ENCODE assay signal across 1 cellular context in the genomic region with DNA sequence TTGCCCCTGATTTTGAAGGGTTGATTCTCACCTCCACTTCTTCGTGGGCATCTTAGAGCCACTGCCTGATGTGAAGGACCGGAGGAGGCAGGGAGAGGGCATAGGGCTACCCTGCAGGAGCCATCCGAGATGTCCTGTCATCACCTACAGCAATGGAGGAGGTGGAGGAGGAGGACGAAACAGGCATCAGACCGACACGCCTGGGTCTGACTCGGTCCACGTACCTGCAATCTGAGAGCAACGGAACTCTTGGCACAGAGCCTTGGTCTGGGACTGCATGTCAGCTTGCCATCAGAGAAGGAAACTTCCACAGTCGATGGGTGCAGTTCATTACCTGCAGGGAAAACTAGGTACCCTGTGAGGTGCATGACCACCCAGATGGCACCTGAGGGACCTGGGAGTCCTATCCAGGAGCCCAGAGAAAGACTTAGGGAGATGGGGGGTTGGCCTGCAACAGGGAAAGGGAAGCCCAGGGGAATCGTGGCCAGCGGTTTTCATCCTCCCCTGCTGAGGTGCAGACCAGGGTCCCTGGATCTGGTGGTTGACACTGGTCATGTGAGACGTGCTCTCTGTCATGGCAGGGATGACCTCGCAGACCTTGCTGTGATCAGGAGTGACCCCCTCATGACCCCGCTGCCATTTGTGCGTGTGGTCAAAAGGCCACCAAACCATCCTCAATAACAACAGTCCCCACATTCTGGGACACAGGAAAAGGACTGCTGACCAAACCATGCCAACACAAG.
TF ChIP-seq lines count a peak whose summit lies in the region.

No MANE protein-coding gene starts in this region.

TF ChIP-seq in IMR-90, 13 proteins besides CTCF, POLR2A, EP300 and RAD21 (continued from another document):
- TF ChIP-seq USF2 (IDR thresholded peaks at IDR 0.05; ENCODE audit: low read depth, low read length) (no peak), MXI1 (IDR thresholded peaks at IDR 0.05; ENCODE audit: borderline replicate concordance, low read depth, low read length) (no peak), CEBPB (IDR thresholded peaks at IDR 0.05; ENCODE audit: low read depth, low read length) (no peak), RCOR1 (IDR thresholded peaks at IDR 0.05; ENCODE audit: insufficient replicate concordance, low read length) (no peak)
